1 cellular context compared by ENCODE assay signal in the genomic region with DNA sequence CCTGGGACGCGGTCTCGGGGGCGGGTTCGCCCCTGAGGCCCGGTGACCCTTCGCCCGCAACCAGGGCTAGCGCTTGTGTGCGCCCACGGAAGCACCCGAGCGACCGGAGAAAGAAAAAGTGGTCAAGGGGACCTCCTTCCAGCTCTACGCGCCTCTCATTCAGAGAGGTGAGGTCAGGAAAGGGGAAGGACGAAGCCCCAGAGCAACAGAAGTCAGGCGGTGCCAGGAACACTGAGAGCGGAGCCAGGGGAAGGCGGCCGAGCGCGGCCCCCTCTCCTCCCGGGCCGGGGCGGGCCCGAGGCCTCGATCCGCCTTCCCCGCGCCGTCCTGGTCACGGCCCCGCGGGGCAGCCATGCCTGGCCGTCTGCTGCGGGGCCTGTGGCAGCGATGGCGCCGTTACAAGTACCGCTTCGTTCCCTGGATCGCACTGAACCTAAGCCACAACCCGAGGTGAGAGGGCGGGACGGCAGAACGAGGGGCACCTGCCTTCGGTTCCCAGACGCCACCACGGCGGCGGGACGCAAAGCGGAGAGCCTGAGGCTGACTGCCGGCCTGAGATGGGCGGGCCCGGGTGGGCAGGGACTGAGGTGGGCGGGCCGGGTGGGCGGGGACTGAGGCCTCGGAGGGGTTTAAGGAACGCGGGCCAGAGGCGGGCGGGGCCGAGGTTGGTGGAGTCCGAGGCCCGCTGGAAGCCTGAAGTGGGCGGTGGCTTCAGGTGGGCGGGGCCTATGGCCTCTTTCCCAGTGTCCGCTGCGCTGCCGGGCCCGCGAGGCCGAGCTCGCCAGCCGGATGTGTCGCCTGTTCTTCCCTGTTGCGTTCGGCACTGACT.
A peak's percentile ranks its signal among the peaks of the same experiment; 100 is the strongest.
TF ChIP-seq lines count a peak whose summit lies in the region.

A gene with protein sequence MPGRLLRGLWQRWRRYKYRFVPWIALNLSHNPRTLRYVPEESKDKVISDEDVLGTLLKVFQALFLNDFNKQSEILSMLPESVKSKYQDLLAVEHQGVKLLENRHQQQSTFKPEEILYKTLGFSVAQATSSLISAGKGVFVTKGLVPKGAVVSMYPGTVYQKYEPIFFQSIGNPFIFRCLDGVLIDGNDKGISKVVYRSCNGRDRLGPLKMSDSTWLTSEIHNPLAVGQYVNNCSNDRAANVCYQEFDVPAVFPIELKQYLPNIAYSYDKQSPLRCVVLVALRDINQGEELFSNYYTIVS (plus strand): TSS at position 303 of the 829 bp plus-strand sequence. CDS start 50 bp downstream, at position 353.

TF ChIP-seq in GM12878, 131 proteins besides CTCF, POLR2A, EP300 and RAD21 (continued from another document and continues in another):
- TF ChIP-seq, protein P1, sequence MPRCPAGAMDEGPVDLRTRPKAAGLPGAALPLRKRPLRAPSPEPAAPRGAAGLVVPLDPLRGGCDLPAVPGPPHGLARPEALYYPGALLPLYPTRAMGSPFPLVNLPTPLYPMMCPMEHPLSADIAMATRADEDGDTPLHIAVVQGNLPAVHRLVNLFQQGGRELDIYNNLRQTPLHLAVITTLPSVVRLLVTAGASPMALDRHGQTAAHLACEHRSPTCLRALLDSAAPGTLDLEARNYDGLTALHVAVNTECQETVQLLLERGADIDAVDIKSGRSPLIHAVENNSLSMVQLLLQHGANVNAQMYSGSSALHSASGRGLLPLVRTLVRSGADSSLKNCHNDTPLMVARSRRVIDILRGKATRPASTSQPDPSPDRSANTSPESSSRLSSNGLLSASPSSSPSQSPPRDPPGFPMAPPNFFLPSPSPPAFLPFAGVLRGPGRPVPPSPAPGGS (IDR thresholded peaks at IDR 0.05; ENCODE audit: borderline replicate concordance, insufficient read depth, low read depth, low read length, poor library complexity, severe bottlenecking): peak; percentile 12
- TF ChIP-seq SUPT20H (IDR thresholded peaks at IDR 0.05; ENCODE audit: borderline replicate concordance, control insufficient read depth, low read depth, low read length) (no peak), CBFB (IDR thresholded peaks at IDR 0.05; ENCODE audit: low read depth) (0 out of 2 replicates have a peak, but pooled peaks have one; percentile 71), LARP7 (IDR thresholded peaks at IDR 0.05) (peak; percentile 63; the same call in 1 of the 2 replicates), JUND (IDR thresholded peaks at IDR 0.05; ENCODE audit: low read depth, low read length) (no peak), HDGF (IDR thresholded peaks at IDR 0.05) (no peak), SPI1 (IDR thresholded peaks at IDR 0.05; ENCODE audit: borderline replicate concordance, insufficient read depth, low read depth, low read length) (0 out of 2 replicates have a peak, but pooled peaks have one; percentile 24), IKZF1 (conservative IDR thresholded peaks at IDR 0.05) (peak; percentile 89), NBN (IDR thresholded peaks at IDR 0.05) (0 out of 2 replicates have a peak, but pooled peaks have one; percentile 48), JUNB (IDR thresholded peaks at IDR 0.05) (no peak), CHD4 (IDR thresholded peaks at IDR 0.05) (no peak), NR2F1 (conservative IDR thresholded peaks at IDR 0.05) (peak; percentile 88), SIN3A (IDR thresholded peaks at IDR 0.05; ENCODE audit: low read depth, low read length) (peak; percentile 64; the same call in 1 of the 2 replicates), KDM1A (IDR thresholded peaks at IDR 0.05; ENCODE audit: borderline replicate concordance) (no peak), STAT1 (conservative IDR thresholded peaks at IDR 0.05) (peak; percentile 71; the same call in 1 of the 2 replicates), YY1 (IDR thresholded peaks at IDR 0.05; ENCODE audit: low read depth, low read length) (peak; percentile 63), TAF1 (IDR thresholded peaks at IDR 0.05; ENCODE audit: borderline replicate concordance, low read depth, low read length) (peak; percentile 85), NRF1 (conservative IDR thresholded peaks at IDR 0.05; ENCODE audit: low read depth, low read length) (no peak), SIX5 (IDR thresholded peaks at IDR 0.05; ENCODE audit: low read depth, low read length, severe bottlenecking) (peak; percentile 12), ZNF217 (IDR thresholded peaks at IDR 0.05) (0 out of 2 replicates have a peak, but pooled peaks have one; percentile 25), RFX5 (IDR thresholded peaks at IDR 0.05; ENCODE audit: low read depth, low read length) (no peak), SP1 (IDR thresholded peaks at IDR 0.05; ENCODE audit: low read depth, low read length) (peak; percentile 68), MTA3 (IDR thresholded peaks at IDR 0.05; ENCODE audit: borderline replicate concordance, low read length) (no peak), SMARCA5 (IDR thresholded peaks at IDR 0.05) (peak; percentile 79; the same call in 1 of the 2 replicates), MYC (IDR thresholded peaks at IDR 0.05; ENCODE audit: insufficient read depth, insufficient read length, insufficient replicate concordance, low read length, severe bottlenecking) (no peak), POU2F2 (IDR thresholded peaks at IDR 0.05; ENCODE audit: borderline replicate concordance, low read depth, low read length) (peak; percentile 76; the same call in 1 of the 3 replicates), PML (IDR thresholded peaks at IDR 0.05; ENCODE audit: low read length) (peak; percentile 42), PAX5 (IDR thresholded peaks at IDR 0.05; ENCODE audit: borderline replicate concordance, low read depth, low read length) (peak; percentile 64; the same call in 1 of the 2 replicates), NFYA (IDR thresholded peaks at IDR 0.05; ENCODE audit: borderline replicate concordance, low read depth, low read length) (no peak), ZNF207 (IDR thresholded peaks at IDR 0.05; ENCODE audit: borderline replicate concordance) (no peak), RAD51 (IDR thresholded peaks at IDR 0.05) (no peak), EED (IDR thresholded peaks at IDR 0.05; ENCODE audit: low read depth) (no peak), BACH1 (IDR thresholded peaks at IDR 0.05; ENCODE audit: borderline replicate concordance) (peak; percentile 69; the same call in 1 of the 2 replicates), HCFC1 (IDR thresholded peaks at IDR 0.05; ENCODE audit: low read length) (0 out of 2 replicates have a peak, but pooled peaks have one; percentile 9), RB1 (IDR thresholded peaks at IDR 0.05; ENCODE audit: borderline replicate concordance) (peak; percentile 92), GATAD2B (conservative IDR thresholded peaks at IDR 0.05; ENCODE audit: low read depth) (peak; percentile 68), SMAD1 (IDR thresholded peaks at IDR 0.05; ENCODE audit: low read depth, partially characterized antibody) (no peak), MEF2B (IDR thresholded peaks at IDR 0.05; ENCODE audit: partially characterized antibody, poor library complexity, severe bottlenecking) (peak; percentile 10), RBBP5 (conservative IDR thresholded peaks at IDR 0.05) (no peak), TCF12 (IDR thresholded peaks at IDR 0.05; ENCODE audit: low read depth, low read length) (no peak), HDAC6 (IDR thresholded peaks at IDR 0.05; ENCODE audit: unreplicated experiment) (no peak), STAT3 (IDR thresholded peaks at IDR 0.05; ENCODE audit: low read depth, low read length) (no peak)
- TF ChIP-seq, protein P2, sequence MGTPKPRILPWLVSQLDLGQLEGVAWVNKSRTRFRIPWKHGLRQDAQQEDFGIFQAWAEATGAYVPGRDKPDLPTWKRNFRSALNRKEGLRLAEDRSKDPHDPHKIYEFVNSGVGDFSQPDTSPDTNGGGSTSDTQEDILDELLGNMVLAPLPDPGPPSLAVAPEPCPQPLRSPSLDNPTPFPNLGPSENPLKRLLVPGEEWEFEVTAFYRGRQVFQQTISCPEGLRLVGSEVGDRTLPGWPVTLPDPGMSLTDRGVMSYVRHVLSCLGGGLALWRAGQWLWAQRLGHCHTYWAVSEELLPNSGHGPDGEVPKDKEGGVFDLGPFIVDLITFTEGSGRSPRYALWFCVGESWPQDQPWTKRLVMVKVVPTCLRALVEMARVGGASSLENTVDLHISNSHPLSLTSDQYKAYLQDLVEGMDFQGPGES (IDR thresholded peaks at IDR 0.05): no peak
- TF ChIP-seq, protein P3, sequence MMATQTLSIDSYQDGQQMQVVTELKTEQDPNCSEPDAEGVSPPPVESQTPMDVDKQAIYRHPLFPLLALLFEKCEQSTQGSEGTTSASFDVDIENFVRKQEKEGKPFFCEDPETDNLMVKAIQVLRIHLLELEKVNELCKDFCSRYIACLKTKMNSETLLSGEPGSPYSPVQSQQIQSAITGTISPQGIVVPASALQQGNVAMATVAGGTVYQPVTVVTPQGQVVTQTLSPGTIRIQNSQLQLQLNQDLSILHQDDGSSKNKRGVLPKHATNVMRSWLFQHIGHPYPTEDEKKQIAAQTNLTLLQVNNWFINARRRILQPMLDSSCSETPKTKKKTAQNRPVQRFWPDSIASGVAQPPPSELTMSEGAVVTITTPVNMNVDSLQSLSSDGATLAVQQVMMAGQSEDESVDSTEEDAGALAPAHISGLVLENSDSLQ (IDR thresholded peaks at IDR 0.05): no peak
- TF ChIP-seq, protein P4, sequence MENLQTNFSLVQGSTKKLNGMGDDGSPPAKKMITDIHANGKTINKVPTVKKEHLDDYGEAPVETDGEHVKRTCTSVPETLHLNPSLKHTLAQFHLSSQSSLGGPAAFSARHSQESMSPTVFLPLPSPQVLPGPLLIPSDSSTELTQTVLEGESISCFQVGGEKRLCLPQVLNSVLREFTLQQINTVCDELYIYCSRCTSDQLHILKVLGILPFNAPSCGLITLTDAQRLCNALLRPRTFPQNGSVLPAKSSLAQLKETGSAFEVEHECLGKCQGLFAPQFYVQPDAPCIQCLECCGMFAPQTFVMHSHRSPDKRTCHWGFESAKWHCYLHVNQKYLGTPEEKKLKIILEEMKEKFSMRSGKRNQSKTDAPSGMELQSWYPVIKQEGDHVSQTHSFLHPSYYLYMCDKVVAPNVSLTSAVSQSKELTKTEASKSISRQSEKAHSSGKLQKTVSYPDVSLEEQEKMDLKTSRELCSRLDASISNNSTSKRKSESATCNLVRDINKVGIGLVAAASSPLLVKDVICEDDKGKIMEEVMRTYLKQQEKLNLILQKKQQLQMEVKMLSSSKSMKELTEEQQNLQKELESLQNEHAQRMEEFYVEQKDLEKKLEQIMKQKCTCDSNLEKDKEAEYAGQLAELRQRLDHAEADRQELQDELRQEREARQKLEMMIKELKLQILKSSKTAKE (IDR thresholded peaks at IDR 0.05; ENCODE audit: low read depth, poor library complexity, severe bottlenecking): no peak
- TF ChIP-seq, protein P5, sequence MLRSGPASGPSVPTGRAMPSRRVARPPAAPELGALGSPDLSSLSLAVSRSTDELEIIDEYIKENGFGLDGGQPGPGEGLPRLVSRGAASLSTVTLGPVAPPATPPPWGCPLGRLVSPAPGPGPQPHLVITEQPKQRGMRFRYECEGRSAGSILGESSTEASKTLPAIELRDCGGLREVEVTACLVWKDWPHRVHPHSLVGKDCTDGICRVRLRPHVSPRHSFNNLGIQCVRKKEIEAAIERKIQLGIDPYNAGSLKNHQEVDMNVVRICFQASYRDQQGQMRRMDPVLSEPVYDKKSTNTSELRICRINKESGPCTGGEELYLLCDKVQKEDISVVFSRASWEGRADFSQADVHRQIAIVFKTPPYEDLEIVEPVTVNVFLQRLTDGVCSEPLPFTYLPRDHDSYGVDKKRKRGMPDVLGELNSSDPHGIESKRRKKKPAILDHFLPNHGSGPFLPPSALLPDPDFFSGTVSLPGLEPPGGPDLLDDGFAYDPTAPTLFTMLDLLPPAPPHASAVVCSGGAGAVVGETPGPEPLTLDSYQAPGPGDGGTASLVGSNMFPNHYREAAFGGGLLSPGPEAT (IDR thresholded peaks at IDR 0.05; ENCODE audit: low read depth): 0 out of 2 replicates have a peak, but pooled peaks have one; percentile 13
- TF ChIP-seq, protein P6, sequence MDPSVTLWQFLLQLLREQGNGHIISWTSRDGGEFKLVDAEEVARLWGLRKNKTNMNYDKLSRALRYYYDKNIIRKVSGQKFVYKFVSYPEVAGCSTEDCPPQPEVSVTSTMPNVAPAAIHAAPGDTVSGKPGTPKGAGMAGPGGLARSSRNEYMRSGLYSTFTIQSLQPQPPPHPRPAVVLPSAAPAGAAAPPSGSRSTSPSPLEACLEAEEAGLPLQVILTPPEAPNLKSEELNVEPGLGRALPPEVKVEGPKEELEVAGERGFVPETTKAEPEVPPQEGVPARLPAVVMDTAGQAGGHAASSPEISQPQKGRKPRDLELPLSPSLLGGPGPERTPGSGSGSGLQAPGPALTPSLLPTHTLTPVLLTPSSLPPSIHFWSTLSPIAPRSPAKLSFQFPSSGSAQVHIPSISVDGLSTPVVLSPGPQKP (IDR thresholded peaks at IDR 0.05; ENCODE audit: low read depth, low read length): no peak
- TF ChIP-seq, protein P7, sequence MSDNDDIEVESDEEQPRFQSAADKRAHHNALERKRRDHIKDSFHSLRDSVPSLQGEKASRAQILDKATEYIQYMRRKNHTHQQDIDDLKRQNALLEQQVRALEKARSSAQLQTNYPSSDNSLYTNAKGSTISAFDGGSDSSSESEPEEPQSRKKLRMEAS (IDR thresholded peaks at IDR 0.05; ENCODE audit: low read depth, low read length): peak; percentile 53; the same call in 1 of the 2 replicates
- TF ChIP-seq, protein P8, sequence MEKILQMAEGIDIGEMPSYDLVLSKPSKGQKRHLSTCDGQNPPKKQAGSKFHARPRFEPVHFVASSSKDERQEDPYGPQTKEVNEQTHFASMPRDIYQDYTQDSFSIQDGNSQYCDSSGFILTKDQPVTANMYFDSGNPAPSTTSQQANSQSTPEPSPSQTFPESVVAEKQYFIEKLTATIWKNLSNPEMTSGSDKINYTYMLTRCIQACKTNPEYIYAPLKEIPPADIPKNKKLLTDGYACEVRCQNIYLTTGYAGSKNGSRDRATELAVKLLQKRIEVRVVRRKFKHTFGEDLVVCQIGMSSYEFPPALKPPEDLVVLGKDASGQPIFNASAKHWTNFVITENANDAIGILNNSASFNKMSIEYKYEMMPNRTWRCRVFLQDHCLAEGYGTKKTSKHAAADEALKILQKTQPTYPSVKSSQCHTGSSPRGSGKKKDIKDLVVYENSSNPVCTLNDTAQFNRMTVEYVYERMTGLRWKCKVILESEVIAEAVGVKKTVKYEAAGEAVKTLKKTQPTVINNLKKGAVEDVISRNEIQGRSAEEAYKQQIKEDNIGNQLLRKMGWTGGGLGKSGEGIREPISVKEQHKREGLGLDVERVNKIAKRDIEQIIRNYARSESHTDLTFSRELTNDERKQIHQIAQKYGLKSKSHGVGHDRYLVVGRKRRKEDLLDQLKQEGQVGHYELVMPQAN (conservative IDR thresholded peaks at IDR 0.05): peak; percentile 67
- TF ChIP-seq, protein P9, sequence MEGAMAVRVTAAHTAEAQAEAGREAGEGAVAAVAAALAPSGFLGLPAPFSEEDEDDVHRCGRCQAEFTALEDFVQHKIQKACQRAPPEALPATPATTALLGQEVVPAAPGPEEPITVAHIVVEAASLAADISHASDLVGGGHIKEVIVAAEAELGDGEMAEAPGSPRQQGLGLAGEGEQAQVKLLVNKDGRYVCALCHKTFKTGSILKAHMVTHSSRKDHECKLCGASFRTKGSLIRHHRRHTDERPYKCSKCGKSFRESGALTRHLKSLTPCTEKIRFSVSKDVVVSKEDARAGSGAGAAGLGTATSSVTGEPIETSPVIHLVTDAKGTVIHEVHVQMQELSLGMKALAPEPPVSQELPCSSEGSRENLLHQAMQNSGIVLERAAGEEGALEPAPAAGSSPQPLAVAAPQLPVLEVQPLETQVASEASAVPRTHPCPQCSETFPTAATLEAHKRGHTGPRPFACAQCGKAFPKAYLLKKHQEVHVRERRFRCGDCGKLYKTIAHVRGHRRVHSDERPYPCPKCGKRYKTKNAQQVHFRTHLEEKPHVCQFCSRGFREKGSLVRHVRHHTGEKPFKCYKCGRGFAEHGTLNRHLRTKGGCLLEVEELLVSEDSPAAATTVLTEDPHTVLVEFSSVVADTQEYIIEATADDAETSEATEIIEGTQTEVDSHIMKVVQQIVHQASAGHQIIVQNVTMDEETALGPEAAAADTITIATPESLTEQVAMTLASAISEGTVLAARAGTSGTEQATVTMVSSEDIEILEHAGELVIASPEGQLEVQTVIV (IDR thresholded peaks at IDR 0.05; ENCODE audit: borderline replicate concordance, partially characterized antibody): no peak
